In the genomic region with DNA sequence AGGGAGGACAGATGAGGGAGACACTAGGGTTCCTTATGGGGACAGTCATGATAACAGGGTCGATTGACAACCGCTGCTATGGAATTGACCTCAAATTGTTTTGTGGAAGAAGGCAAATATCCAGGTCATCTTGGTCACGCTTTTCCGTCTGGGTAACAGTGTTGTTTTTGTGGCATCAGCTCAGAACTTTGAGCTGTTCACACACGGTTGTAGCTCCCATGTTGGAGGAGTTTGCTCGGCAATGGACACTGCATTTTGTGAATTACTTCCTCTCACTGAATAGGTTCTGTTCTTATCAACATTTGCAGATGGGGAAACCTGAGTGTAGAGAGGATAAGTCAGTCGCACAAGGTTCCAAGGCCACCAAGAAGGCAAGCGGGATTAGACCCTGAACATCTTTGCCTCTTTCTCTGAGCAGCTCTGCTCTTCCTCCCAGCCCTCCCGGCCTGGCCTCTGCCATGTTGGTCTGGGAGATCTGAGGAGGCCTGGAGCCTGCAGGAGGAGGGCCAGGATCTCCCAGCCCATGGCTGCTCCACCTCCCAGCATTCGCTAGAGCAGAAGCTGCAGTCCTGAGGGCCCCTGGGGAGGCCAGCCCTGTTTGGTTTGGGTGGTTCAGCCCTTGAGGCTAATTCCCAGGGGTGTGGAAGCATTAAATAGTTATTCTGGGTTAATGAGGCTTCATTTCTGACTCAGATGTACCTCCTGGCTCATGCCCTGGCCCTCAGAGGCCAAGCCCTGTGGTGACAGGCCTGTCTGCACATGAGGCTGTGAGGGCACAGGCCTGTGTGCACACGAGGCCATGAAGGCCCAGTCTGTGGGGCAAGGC, we compare ENCODE assay signal across 1 cellular context.
TF ChIP-seq lines count a peak whose summit lies in the region.

No MANE protein-coding gene starts in this region.

TF ChIP-seq in K562, 482 proteins besides CTCF, POLR2A, EP300 and RAD21 (continued from another document and continues in another):
- TF ChIP-seq, protein P1, sequence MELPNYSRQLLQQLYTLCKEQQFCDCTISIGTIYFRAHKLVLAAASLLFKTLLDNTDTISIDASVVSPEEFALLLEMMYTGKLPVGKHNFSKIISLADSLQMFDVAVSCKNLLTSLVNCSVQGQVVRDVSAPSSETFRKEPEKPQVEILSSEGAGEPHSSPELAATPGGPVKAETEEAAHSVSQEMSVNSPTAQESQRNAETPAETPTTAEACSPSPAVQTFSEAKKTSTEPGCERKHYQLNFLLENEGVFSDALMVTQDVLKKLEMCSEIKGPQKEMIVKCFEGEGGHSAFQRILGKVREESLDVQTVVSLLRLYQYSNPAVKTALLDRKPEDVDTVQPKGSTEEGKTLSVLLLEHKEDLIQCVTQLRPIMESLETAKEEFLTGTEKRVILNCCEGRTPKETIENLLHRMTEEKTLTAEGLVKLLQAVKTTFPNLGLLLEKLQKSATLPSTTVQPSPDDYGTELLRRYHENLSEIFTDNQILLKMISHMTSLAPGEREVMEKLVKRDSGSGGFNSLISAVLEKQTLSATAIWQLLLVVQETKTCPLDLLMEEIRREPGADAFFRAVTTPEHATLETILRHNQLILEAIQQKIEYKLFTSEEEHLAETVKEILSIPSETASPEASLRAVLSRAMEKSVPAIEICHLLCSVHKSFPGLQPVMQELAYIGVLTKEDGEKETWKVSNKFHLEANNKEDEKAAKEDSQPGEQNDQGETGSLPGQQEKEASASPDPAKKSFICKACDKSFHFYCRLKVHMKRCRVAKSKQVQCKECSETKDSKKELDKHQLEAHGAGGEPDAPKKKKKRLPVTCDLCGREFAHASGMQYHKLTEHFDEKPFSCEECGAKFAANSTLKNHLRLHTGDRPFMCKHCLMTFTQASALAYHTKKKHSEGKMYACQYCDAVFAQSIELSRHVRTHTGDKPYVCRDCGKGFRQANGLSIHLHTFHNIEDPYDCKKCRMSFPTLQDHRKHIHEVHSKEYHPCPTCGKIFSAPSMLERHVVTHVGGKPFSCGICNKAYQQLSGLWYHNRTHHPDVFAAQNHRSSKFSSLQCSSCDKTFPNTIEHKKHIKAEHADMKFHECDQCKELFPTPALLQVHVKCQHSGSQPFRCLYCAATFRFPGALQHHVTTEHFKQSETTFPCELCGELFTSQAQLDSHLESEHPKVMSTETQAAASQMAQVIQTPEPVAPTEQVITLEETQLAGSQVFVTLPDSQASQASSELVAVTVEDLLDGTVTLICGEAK (IDR thresholded peaks at IDR 0.05): no peak
- TF ChIP-seq, protein P1 (CRISPR knock-in tag; IDR thresholded peaks at IDR 0.05): no peak
- TF ChIP-seq L3MBTL2 (IDR thresholded peaks at IDR 0.05) (peak; percentile 62; the same call in 1 of the 2 replicates), BMI1 (IDR thresholded peaks at IDR 0.05; ENCODE audit: low read length) (no peak), FOXM1 (IDR thresholded peaks at IDR 0.05; ENCODE audit: low read depth) (peak; percentile 87), FOXM1 (CRISPR knock-in tag; IDR thresholded peaks at IDR 0.05; ENCODE audit: low read depth) (no peak), PML (IDR thresholded peaks at IDR 0.05; ENCODE audit: low read length) (peak; percentile 89), NFIC (IDR thresholded peaks at IDR 0.05) (peak; percentile 84), HCFC1 (IDR thresholded peaks at IDR 0.05; ENCODE audit: low read depth, low read length) (0 out of 2 replicates have a peak, but pooled peaks have one; percentile 1), TEAD4 (IDR thresholded peaks at IDR 0.05; ENCODE audit: low read length) (peak; percentile 96), TEAD4 (CRISPR knock-in tag; IDR thresholded peaks at IDR 0.05; ENCODE audit: borderline replicate concordance) (no peak), FOXK1 (CRISPR knock-in tag; IDR thresholded peaks at IDR 0.05; ENCODE audit: borderline replicate concordance) (no peak), TRIM24 (IDR thresholded peaks at IDR 0.05) (peak; percentile 76 to 84), ZKSCAN8 (CRISPR knock-in tag; IDR thresholded peaks at IDR 0.05) (peak; percentile 64; the same call in 1 of the 2 replicates), ZNF583 (CRISPR knock-in tag; IDR thresholded peaks at IDR 0.05) (peak; percentile 17; the same call in 1 of the 2 replicates), NRF1 (conservative IDR thresholded peaks at IDR 0.05 in 1 of 2, IDR thresholded peaks at IDR 0.05 in 1 of 2) (peak; percentile 33 to 52; a peak in 3 of 4 replicates), MYBL2 (IDR thresholded peaks at IDR 0.05; ENCODE audit: low read depth) (no peak), MYBL2 (CRISPR knock-in tag; IDR thresholded peaks at IDR 0.05; ENCODE audit: borderline replicate concordance) (no peak), SMARCC2 (IDR thresholded peaks at IDR 0.05; ENCODE audit: low read depth) (peak; percentile 88), ZNF12 (CRISPR knock-in tag; IDR thresholded peaks at IDR 0.05) (no peak), TSC22D4 (tag; IDR thresholded peaks at IDR 0.05) (no peak), CREB3 (tag; conservative IDR thresholded peaks at IDR 0.05; ENCODE audit: low read depth) (peak; percentile 72; the same call in 1 of the 2 replicates), GATA2 (CRISPR knock-in tag; IDR thresholded peaks at IDR 0.05) (peak; percentile 96), TOE1 (IDR thresholded peaks at IDR 0.05; ENCODE audit: borderline replicate concordance) (peak; percentile 20; the same call in 1 of the 2 replicates), TOE1 (CRISPR knock-in tag; IDR thresholded peaks at IDR 0.05; ENCODE audit: borderline replicate concordance, low read depth) (no peak), ZBTB17 (CRISPR knock-in tag; IDR thresholded peaks at IDR 0.05) (peak; percentile 32), CXXC5 (CRISPR knock-in tag; IDR thresholded peaks at IDR 0.05) (peak; percentile 74), EHMT2 (IDR thresholded peaks at IDR 0.05) (peak; percentile 86), KDM1A (IDR thresholded peaks at IDR 0.05) (peak; percentile 81 to 86), MAX (CRISPR knock-in tag; IDR thresholded peaks at IDR 0.05) (peak; percentile 68), MTA2 (IDR thresholded peaks at IDR 0.05; ENCODE audit: low read depth) (peak; percentile 91), ZNF431 (CRISPR knock-in tag; IDR thresholded peaks at IDR 0.05) (0 out of 2 replicates have a peak, but pooled peaks have one; percentile 21), ZEB2 (IDR thresholded peaks at IDR 0.05) (peak; percentile 75; the same call in 1 of the 2 replicates), YBX1 (IDR thresholded peaks at IDR 0.05) (no peak), TEAD1 (CRISPR knock-in tag; IDR thresholded peaks at IDR 0.05) (0 out of 4 replicates have a peak, but pooled peaks of 1 of the 2 experiments have one; percentile 53), CREB1 (IDR thresholded peaks at IDR 0.05) (peak; percentile 39; the same call in 1 of the 2 replicates), CREB1 (CRISPR knock-in tag; IDR thresholded peaks at IDR 0.05) (no peak), MYC (IDR thresholded peaks at IDR 0.05; ENCODE audit: low read depth, low read length) (peak; percentile 68; the same call in 1 of the 2 replicates), MYC (CRISPR knock-in tag; IDR thresholded peaks at IDR 0.05; ENCODE audit: borderline replicate concordance, low read depth) (no peak), ZNF668 (CRISPR knock-in tag; IDR thresholded peaks at IDR 0.05) (no peak), SMARCA4 (IDR thresholded peaks at IDR 0.05) (peak; percentile 97), NFRKB (IDR thresholded peaks at IDR 0.05; ENCODE audit: low read depth) (peak; percentile 80), LEF1 (IDR thresholded peaks at IDR 0.05) (peak; percentile 82), NFE2 (IDR thresholded peaks at IDR 0.05; ENCODE audit: low read depth) (0 out of 2 replicates have a peak, but pooled peaks have one; percentile 2), HDAC2 (IDR thresholded peaks at IDR 0.05) (peak; percentile 46; the same call in 1 of the 2 replicates), PHB2 (IDR thresholded peaks at IDR 0.05; ENCODE audit: low read depth) (peak; percentile 71; the same call in 1 of the 2 replicates), SMAD4 (CRISPR knock-in tag; conservative IDR thresholded peaks at IDR 0.05) (peak; percentile 71), DIDO1 (tag; IDR thresholded peaks at IDR 0.05; ENCODE audit: low read depth) (0 out of 2 replicates have a peak, but pooled peaks have one; percentile 22), MTA3 (IDR thresholded peaks at IDR 0.05; ENCODE audit: borderline replicate concordance) (peak; percentile 32; the same call in 1 of the 2 replicates), BCOR (IDR thresholded peaks at IDR 0.05) (peak; percentile 70), EP400 (IDR thresholded peaks at IDR 0.05) (peak; percentile 22; the same call in 1 of the 2 replicates), ZNF584 (CRISPR knock-in tag; IDR thresholded peaks at IDR 0.05; ENCODE audit: low read depth) (peak; percentile 77)
- TF ChIP-seq, protein P2, sequence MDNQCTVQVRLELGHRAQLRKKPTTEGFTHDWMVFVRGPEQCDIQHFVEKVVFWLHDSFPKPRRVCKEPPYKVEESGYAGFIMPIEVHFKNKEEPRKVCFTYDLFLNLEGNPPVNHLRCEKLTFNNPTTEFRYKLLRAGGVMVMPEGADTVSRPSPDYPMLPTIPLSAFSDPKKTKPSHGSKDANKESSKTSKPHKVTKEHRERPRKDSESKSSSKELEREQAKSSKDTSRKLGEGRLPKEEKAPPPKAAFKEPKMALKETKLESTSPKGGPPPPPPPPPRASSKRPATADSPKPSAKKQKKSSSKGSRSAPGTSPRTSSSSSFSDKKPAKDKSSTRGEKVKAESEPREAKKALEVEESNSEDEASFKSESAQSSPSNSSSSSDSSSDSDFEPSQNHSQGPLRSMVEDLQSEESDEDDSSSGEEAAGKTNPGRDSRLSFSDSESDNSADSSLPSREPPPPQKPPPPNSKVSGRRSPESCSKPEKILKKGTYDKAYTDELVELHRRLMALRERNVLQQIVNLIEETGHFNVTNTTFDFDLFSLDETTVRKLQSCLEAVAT (IDR thresholded peaks at IDR 0.05): peak in 1 of 2 experiments; percentile 12; a peak in 1 of 4 replicates
- TF ChIP-seq, protein P3, sequence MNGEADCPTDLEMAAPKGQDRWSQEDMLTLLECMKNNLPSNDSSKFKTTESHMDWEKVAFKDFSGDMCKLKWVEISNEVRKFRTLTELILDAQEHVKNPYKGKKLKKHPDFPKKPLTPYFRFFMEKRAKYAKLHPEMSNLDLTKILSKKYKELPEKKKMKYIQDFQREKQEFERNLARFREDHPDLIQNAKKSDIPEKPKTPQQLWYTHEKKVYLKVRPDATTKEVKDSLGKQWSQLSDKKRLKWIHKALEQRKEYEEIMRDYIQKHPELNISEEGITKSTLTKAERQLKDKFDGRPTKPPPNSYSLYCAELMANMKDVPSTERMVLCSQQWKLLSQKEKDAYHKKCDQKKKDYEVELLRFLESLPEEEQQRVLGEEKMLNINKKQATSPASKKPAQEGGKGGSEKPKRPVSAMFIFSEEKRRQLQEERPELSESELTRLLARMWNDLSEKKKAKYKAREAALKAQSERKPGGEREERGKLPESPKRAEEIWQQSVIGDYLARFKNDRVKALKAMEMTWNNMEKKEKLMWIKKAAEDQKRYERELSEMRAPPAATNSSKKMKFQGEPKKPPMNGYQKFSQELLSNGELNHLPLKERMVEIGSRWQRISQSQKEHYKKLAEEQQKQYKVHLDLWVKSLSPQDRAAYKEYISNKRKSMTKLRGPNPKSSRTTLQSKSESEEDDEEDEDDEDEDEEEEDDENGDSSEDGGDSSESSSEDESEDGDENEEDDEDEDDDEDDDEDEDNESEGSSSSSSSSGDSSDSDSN (IDR thresholded peaks at IDR 0.05; ENCODE audit: borderline replicate concordance in 1 of 2, low read depth in 2 of 2, low read length in 2 of 2): 0 out of 4 replicates have a peak, but pooled peaks have one; percentile 26 to 58
- TF ChIP-seq, protein P4, sequence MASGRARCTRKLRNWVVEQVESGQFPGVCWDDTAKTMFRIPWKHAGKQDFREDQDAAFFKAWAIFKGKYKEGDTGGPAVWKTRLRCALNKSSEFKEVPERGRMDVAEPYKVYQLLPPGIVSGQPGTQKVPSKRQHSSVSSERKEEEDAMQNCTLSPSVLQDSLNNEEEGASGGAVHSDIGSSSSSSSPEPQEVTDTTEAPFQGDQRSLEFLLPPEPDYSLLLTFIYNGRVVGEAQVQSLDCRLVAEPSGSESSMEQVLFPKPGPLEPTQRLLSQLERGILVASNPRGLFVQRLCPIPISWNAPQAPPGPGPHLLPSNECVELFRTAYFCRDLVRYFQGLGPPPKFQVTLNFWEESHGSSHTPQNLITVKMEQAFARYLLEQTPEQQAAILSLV (tag; IDR thresholded peaks at IDR 0.05): 0 out of 2 replicates have a peak, but pooled peaks have one; percentile 38
